Comparison of ENCODE assay signal across 8 cellular contexts in genomic region chr4:120066182-120066524, GRCh38. TPM values are rescaled to one million over a fixed set of nuclear protein-coding genes. Genes with fewer than 3 reads are reported as not detected.
A peak's percentile ranks its signal among the peaks of the same experiment; 100 is the strongest.
DNase-seq lines count a peak whose midpoint lies in the region; ATAC-seq and TF ChIP-seq lines count a peak whose summit lies in the region.

No MANE protein-coding gene starts in this region.

- H3K4me2 ChIP-seq in hepatocyte, result peak overlapping the region; percentile 76

- WGBS in hepatocyte (ENCODE audit: low lambda C conversion rate, missing lambda C conversion rate), result 1% methylated on average over 14 of the region's 14 CpGs

- H3K79me2 ChIP-seq in hepatocyte, result peaks cover 48% of the 10 kb centered on the region

- peaks cover 19% of the 10 kb centered on the region for H3K4me1 ChIP-seq in hepatocyte (ENCODE audit: insufficient read depth)

- TF ChIP-seq CTCF in WI38 (IDR thresholded peaks at IDR 0.05; ENCODE audit: low read depth, low read length) (no peak), hepatocyte (IDR thresholded peaks at IDR 0.05; ENCODE audit: poor library complexity) (no peak)

- H3K4me3 ChIP-seq in WI38 (ENCODE audit: low read depth, low read length) (peak overlapping the region; percentile 81), hepatocyte (peak overlapping the region; percentile 38)

- no peaks in the 10 kb centered on the region for H3K9me3 ChIP-seq in hepatocyte (ENCODE audit: low read depth)

- peak overlapping the region; percentile 69 for H3K27ac ChIP-seq in hepatocyte

- no peaks in the 10 kb centered on the region for H3K9me2 ChIP-seq in hepatocyte (replicated peaks; ENCODE audit: insufficient read depth)

- H4K20me1 ChIP-seq in hepatocyte (ENCODE audit: insufficient read depth, poor library complexity, severe bottlenecking), result no peaks in the 10 kb centered on the region

- peak overlapping the region; percentile 47 for H2AFZ ChIP-seq in hepatocyte

- no peaks in the 10 kb centered on the region for H3K36me3 ChIP-seq in hepatocyte (replicated peaks; ENCODE audit: insufficient read depth, low read depth)

- DNase-seq in stimulated activated CD4-positive, alpha-beta T cell treated with anti-CD3 and anti-CD28 coated beads, Interleukin-12 subunit alpha, Interleukin-12 subunit beta, amount 100 ng/mL, for 48 hours (ENCODE audit: low read depth in 2 of 3, low spot score in 1 of 3), result peak in 2 of 3 donors; percentile 32 to 48
- DNase-seq in stimulated activated CD4-positive, alpha-beta T cell treated with anti-CD3 and anti-CD28 coated beads, Interleukin-12 subunit alpha, Interleukin-12 subunit beta, amount 100 ng/mL, for 4 hours, result no peak
- DNase-seq in hepatocyte (ENCODE audit: low spot score) (no peak), NCI-H510A treated with DMSO at 0.1 percent for 48 hours (lab: John Stamatoyannopoulos, UW) (no peak)
- DNase-seq in stimulated activated CD8-positive, alpha-beta memory T cell treated with anti-CD3 and anti-CD28 coated beads, Interleukin-7, amount 100 ng/mL, for 24 hours (ENCODE audit: low read depth), result peak; percentile 16
- DNase-seq in NK-92 treated with Interleukin-12 subunit alpha and Interleukin-12 subunit beta, amount 100 ng/mL, for 24 hours (lab: John Stamatoyannopoulos, UW), result no peak

- peak; percentile 29 for ATAC-seq in HG03558 (IDR thresholded peaks at IDR 0.05; ENCODE audit: extremely low read depth, unreplicated experiment)

- H3K27me3 ChIP-seq in hepatocyte, result no peaks in the 10 kb centered on the region

RNA-seq across cellular contexts. Expression of gene MAD2L1, which starts 0.5 kb away (rescaled TPM):
- 13.8 and 16.0 TPM in 2 replicates for total RNA-seq in hepatocyte
- 16.6 and 21.7 TPM in 2 replicates for polyA plus RNA-seq in hepatocyte

Comparison
In these comparisons a context has a peak if more than half of its experiments do, and no peak if none do; other contexts are left out.
1. DNase-seq: peak in stimulated activated CD4-positive, alpha-beta T cell treated with anti-CD3 and anti-CD28 coated beads, Interleukin-12 subunit alpha, Interleukin-12 subunit beta, amount 100 ng/mL, for 48 hours (2 of 3) and stimulated activated CD8-positive, alpha-beta memory T cell treated with anti-CD3 and anti-CD28 coated beads, Interleukin-7, amount 100 ng/mL, for 24 hours (single experiment); none in stimulated activated CD4-positive, alpha-beta T cell treated with anti-CD3 and anti-CD28 coated beads, Interleukin-12 subunit alpha, Interleukin-12 subunit beta, amount 100 ng/mL, for 4 hours (single experiment), hepatocyte (single experiment), NK-92 treated with Interleukin-12 subunit alpha and Interleukin-12 subunit beta, amount 100 ng/mL, for 24 hours (single experiment) and NCI-H510A treated with DMSO at 0.1 percent for 48 hours (single experiment).